ENCODE assay signal across 9 cellular contexts in genomic region chr20:57772349-57772964, GRCh38.
DNase-seq lines count a peak whose midpoint lies in the region.
"Had no signal": no experiment of that assay in that cellular context is flagged by ENCODE, and none has a peak within 500 bp of the region (broad histone marks: within the 10 kb centered on the region; RNA-seq: fewer than 3 reads in every experiment).

No MANE protein-coding gene starts in this region.

- in situ Hi-C loops in KBM-7 (cut with MboI; ENCODE audit: low pct_unique_long_range_greater_than_20kb, low sequenced_read_pairs) = no loop called here

- no peaks in the 10 kb centered on the region for H3K9me3 Mint-ChIP-seq in CD4-positive, alpha-beta memory T cell
- H3K9me3 Mint-ChIP-seq: activated B cell treated with CpG ODN at 0.5 μM for 24 hours had no signal

- peaks cover 0 to 9% (median 3%) of the 10 kb centered on the region in 4 donors for H3K4me1 Mint-ChIP-seq in CD4-positive, alpha-beta memory T cell
- H3K4me1 Mint-ChIP-seq: activated B cell treated with CpG ODN at 0.5 μM for 24 hours had no signal

- CTCF ChIA-PET in CD4-positive, alpha-beta memory T cell (lab: Charles Lee; ENCODE audit: partially characterized antibody) = interaction anchor here (1.6 kb wide), 1 partner anchor 10 kb away, joined by 3 read pairs; no protein-coding TSS in a partner anchor

- no peaks in the 10 kb centered on the region for H3K4me1 ChIP-seq in CD4-positive, alpha-beta memory T cell (ENCODE audit: insufficient read depth, low read length)

- POLR2A ChIA-PET in CD4-positive, alpha-beta memory T cell (lab: Charles Lee; ENCODE audit: partially characterized antibody) = no interaction called here

- intact Hi-C loops in CD4-positive, alpha-beta memory T cell (cut with micrococcal nuclease) = no loop called here

- H3K36me3 Mint-ChIP-seq in CD4-positive, alpha-beta memory T cell = no peaks in the 10 kb centered on the region

- H3K27me3 ChIP-seq in CD4-positive, alpha-beta memory T cell (ENCODE audit: insufficient read depth, low read length) = no peaks in the 10 kb centered on the region

- H3K4me3 ChIP-seq in CD4-positive, alpha-beta memory T cell (ENCODE audit: low read length in 2 of 2) = no peak overlapping the region
- peak overlapping the region; percentile 32 for H3K4me3 ChIP-seq in Jurkat, Clone E6-1 (ENCODE audit: low read length)

- H3K27me3 Mint-ChIP-seq in CD4-positive, alpha-beta memory T cell = peaks cover 0 to 14% of the 10 kb centered on the region in 2 donors

- H3K4me3 Mint-ChIP-seq in CD4-positive, alpha-beta memory T cell = no peak overlapping the region
- H3K4me3 Mint-ChIP-seq: activated B cell treated with CpG ODN at 0.5 μM for 24 hours had no signal

- H3K27ac Mint-ChIP-seq in CD4-positive, alpha-beta memory T cell = peak overlapping the region in 4 of 7 donors; percentile 15 to 73 (median 33)
- H3K27ac Mint-ChIP-seq: activated B cell treated with CpG ODN at 0.5 μM for 24 hours had no signal

- no peaks in the 10 kb centered on the region for H3K36me3 ChIP-seq in CD4-positive, alpha-beta memory T cell (ENCODE audit: insufficient read depth, low read length)

- peak in 4 of 5 donors; percentile 6 to 76 (median 18) for DNase-seq in CD4-positive, alpha-beta memory T cell
- peak; percentile 72 for DNase-seq in Jurkat, Clone E6-1 (ENCODE audit: low read depth, low spot score)
- DNase-seq in amniotic epithelial cell (ENCODE audit: low read depth) (peak; percentile 1), myocyte (ENCODE audit: low read depth) (peak; percentile 64), midbrain (lab: John Stamatoyannopoulos, UW) (no peak), SK-N-DZ (ENCODE audit: low spot score) (no peak), HT-29 (ENCODE audit: low spot score) (no peak), KBM-7 (no peak)
- DNase-seq: activated B cell treated with CpG ODN at 0.5 μM for 24 hours had no signal

- H3K27ac ChIP-seq in CD4-positive, alpha-beta memory T cell (ENCODE audit: low read depth, low read length) = no peak overlapping the region

- no peaks in the 10 kb centered on the region for H3K9me3 ChIP-seq in CD4-positive, alpha-beta memory T cell (ENCODE audit: control insufficient read depth in 1 of 2, low read length in 2 of 2)

Comparison
In these comparisons a context has a peak if more than half of its experiments do, and no peak if none do; other contexts are left out.
1. DNase-seq: peak in CD4-positive, alpha-beta memory T cell (4 of 5), Jurkat, Clone E6-1 (single experiment), amniotic epithelial cell (single experiment) and myocyte (single experiment); none in midbrain (single experiment), SK-N-DZ (single experiment), HT-29 (single experiment) and KBM-7 (single experiment).